In genomic region chr20:2365666-2366065, GRCh38 we compare ENCODE assay signal across 34 cellular contexts. TPM values are rescaled to one million over a fixed set of nuclear protein-coding genes. Genes with fewer than 3 reads are reported as not detected.
"Had no signal": no experiment of that assay in that cellular context is flagged by ENCODE, and none has a peak within 500 bp of the region (broad histone marks: within the 10 kb centered on the region; RNA-seq: fewer than 3 reads in every experiment).

No MANE protein-coding gene starts in this region.

- H3K4me1 Mint-ChIP-seq: activated naive CD4-positive, alpha-beta T cell treated with anti-CD3 and anti-CD28 coated beads, Interleukin-2, amount 10 ng/mL, durations not matched to agents 7 days and 5 days; activated naive CD8-positive, alpha-beta T cell treated with anti-CD3 and anti-CD28 coated beads, Interleukin-2, amount 10 ng/mL, durations not matched to agents 7 days and 5 days; brain; central memory CD8-positive, alpha-beta T cell; endodermal cell had no signal

- H3K4me1 ChIP-seq: ascending aorta, foreskin keratinocyte, gastrocnemius medialis, heart left ventricle had no signal

- H3K27ac Mint-ChIP-seq: activated CD4-positive, alpha-beta memory T cell treated with anti-CD3 and anti-CD28 coated beads for 36 hours; activated naive CD4-positive, alpha-beta T cell treated with anti-CD3 and anti-CD28 coated beads, Interleukin-2, amount 10 ng/mL, durations not matched to agents 7 days and 5 days; activated naive CD4-positive, alpha-beta T cell treated with anti-CD3 and anti-CD28 coated beads, Interleukin-2, amount 50 U/mL, for 72 hours; activated naive CD8-positive, alpha-beta T cell treated with anti-CD3 and anti-CD28 coated beads, Interleukin-2, amount 10 ng/mL, durations not matched to agents 7 days and 5 days; activated T-cell treated with anti-CD3 and anti-CD28 coated beads, Interleukin-2, amount 50 U/mL, for 24 hours; activated T-cell treated with anti-CD3 and anti-CD28 coated beads, Interleukin-2, amount 50 U/mL, for 72 hours; brain; dendritic cell treated with granulocyte-macrophage colony-stimulating factor and Interleukin-4, amounts not matched to agents 40 ng/mL and 50 ng/mL, for 4 days; endodermal cell; WTC11 had no signal

- H3K4me3 Mint-ChIP-seq: activated CD4-positive, alpha-beta memory T cell treated with anti-CD3 and anti-CD28 coated beads for 36 hours; activated naive CD4-positive, alpha-beta T cell treated with anti-CD3 and anti-CD28 coated beads, Interleukin-2, amount 10 ng/mL, durations not matched to agents 7 days and 5 days; activated naive CD8-positive, alpha-beta T cell treated with anti-CD3 and anti-CD28 coated beads, Interleukin-2, amount 10 ng/mL, durations not matched to agents 7 days and 5 days; activated T-cell treated with anti-CD3 and anti-CD28 coated beads, Interleukin-2, amount 50 U/mL, for 24 hours; activated T-cell treated with anti-CD3 and anti-CD28 coated beads, Interleukin-2, amount 50 U/mL, for 72 hours; brain; central memory CD8-positive, alpha-beta T cell; dendritic cell treated with granulocyte-macrophage colony-stimulating factor and Interleukin-4, amounts not matched to agents 40 ng/mL and 50 ng/mL, for 4 days; endodermal cell; WTC11 had no signal

- ATAC-seq: activated naive CD4-positive, alpha-beta T cell treated with anti-CD3 and anti-CD28 coated beads, Interleukin-2, amount 50 U/mL, for 72 hours; activated T-cell treated with anti-CD3 and anti-CD28 coated beads, Interleukin-2, amount 50 U/mL, for 72 hours; esophagus mucosa; foreskin keratinocyte; gastrocnemius medialis; heart left ventricle; WTC11 had no signal

- H3K36me3 ChIP-seq: ascending aorta, gastrocnemius medialis, heart left ventricle had no signal

- H3K27ac ChIP-seq: ascending aorta, coronary artery, dorsolateral prefrontal cortex, foreskin keratinocyte, gastrocnemius medialis, heart left ventricle, VCaP had no signal

- DNase-seq: activated CD4-positive, alpha-beta memory T cell treated with anti-CD3 and anti-CD28 coated beads for 36 hours; activated CD4-positive, alpha-beta T cell treated with anti-CD3 and anti-CD28 coated beads for 1 hour; activated CD4-positive, alpha-beta T cell treated with anti-CD3 and anti-CD28 coated beads for 4 hours; activated CD4-positive, alpha-beta T cell treated with anti-CD3 and anti-CD28 coated beads, Interleukin-2, amount 50 U/mL, for 1 hour; activated CD8-positive, alpha-beta memory T cell treated with anti-CD3 and anti-CD28 coated beads, Interleukin-2, amount 50 U/mL, for 48 hours; activated gamma-delta T cell; activated naive CD4-positive, alpha-beta T cell; activated naive CD4-positive, alpha-beta T cell treated with anti-CD3 and anti-CD28 coated beads, Interleukin-2, amount 10 ng/mL, durations not matched to agents 7 days and 5 days; activated naive CD8-positive, alpha-beta T cell treated with anti-CD3 and anti-CD28 coated beads, Interleukin-2, amount 10 ng/mL, durations not matched to agents 7 days and 5 days; activated T-cell treated with anti-CD3 and anti-CD28 coated beads for 4 hours; activated T-cell treated with anti-CD3 and anti-CD28 coated beads, Interleukin-2, amount 50 U/mL, for 24 hours; activated T-cell treated with anti-CD3 and anti-CD28 coated beads, Interleukin-2, amount 50 U/mL, for 72 hours; dorsolateral prefrontal cortex; effector memory CD4-positive, alpha-beta T cell; endodermal cell; foreskin keratinocyte; gastrocnemius medialis; glutamatergic neuron; heart left ventricle; T-helper 2 cell had no signal

- H3K27me3 ChIP-seq: ascending aorta, dorsolateral prefrontal cortex, foreskin keratinocyte had no signal

- H3K36me3 Mint-ChIP-seq: activated CD4-positive, alpha-beta memory T cell treated with anti-CD3 and anti-CD28 coated beads for 36 hours; activated naive CD4-positive, alpha-beta T cell treated with anti-CD3 and anti-CD28 coated beads, Interleukin-2, amount 10 ng/mL, durations not matched to agents 7 days and 5 days; activated naive CD8-positive, alpha-beta T cell treated with anti-CD3 and anti-CD28 coated beads, Interleukin-2, amount 10 ng/mL, durations not matched to agents 7 days and 5 days; brain had no signal

- H3K4me3 ChIP-seq: ascending aorta, coronary artery, dorsolateral prefrontal cortex, gastrocnemius medialis, heart left ventricle had no signal

- H3K9me3 ChIP-seq: gastrocnemius medialis had no signal

- H3K9me3 Mint-ChIP-seq: central memory CD8-positive, alpha-beta T cell had no signal

RNA-seq across cellular contexts. Expression of gene TGM6, which starts 15.0 kb away (rescaled TPM):
- total RNA-seq: activated CD4-positive, alpha-beta memory T cell treated with anti-CD3 and anti-CD28 coated beads for 36 hours; activated naive CD4-positive, alpha-beta T cell treated with anti-CD3 and anti-CD28 coated beads, Interleukin-2, amount 50 U/mL, for 72 hours; activated naive CD8-positive, alpha-beta T cell treated with anti-CD3 and anti-CD28 coated beads, Interleukin-2, amount 10 ng/mL, durations not matched to agents 7 days and 5 days; activated T-cell treated with anti-CD3 and anti-CD28 coated beads, Interleukin-2, amount 50 U/mL, for 72 hours; ascending aorta; bronchial epithelial cell; cardiac septum; cerebellum; endodermal cell; epithelial cell of proximal tubule; esophagus mucosa; foreskin keratinocyte; gastrocnemius medialis; heart left ventricle; T-helper 1 cell treated with Interleukin-12 subunit alpha and Interleukin-12 subunit beta and Interleukin-4 antibody, amounts not matched to agents 30 ng/mL and 1 ng/mL, for 36 hours; WTC11 had no signal
